In genomic region chr6:17707371-17707651, GRCh38 we compare ENCODE assay signal across 8 cellular contexts. TPM values are rescaled to one million over a fixed set of nuclear protein-coding genes. Genes with fewer than 3 reads are reported as not detected.
DNase-seq lines count a peak whose midpoint lies in the region; ATAC-seq and TF ChIP-seq lines count a peak whose summit lies in the region.

No MANE protein-coding gene starts in this region.

- no peak overlapping the region for H3K18ac ChIP-seq in mesenchymal stem cell (ENCODE audit: low read depth in 1 of 2, low read length in 2 of 2)

- peak overlapping the region in 1 of 2 experiments; percentile 54 for H3K4ac ChIP-seq in mesenchymal stem cell (ENCODE audit: low read depth in 1 of 2, low read length in 2 of 2)

- peaks cover 49% of the 10 kb centered on the region for H3K4me1 ChIP-seq in left ventricle myocardium inferior
- H3K4me1 ChIP-seq in ascending aorta = peaks cover 5 to 18% of the 10 kb centered on the region in 2 donors
- H3K4me1 ChIP-seq in mesenchymal stem cell (ENCODE audit: control insufficient read depth, insufficient read depth, low read depth, low read length) = peaks cover 6% of the 10 kb centered on the region
- peaks cover 35% of the 10 kb centered on the region for H3K4me1 ChIP-seq in vagina

- no peak overlapping the region for H4K91ac ChIP-seq in mesenchymal stem cell (ENCODE audit: low read length)

- TF ChIP-seq POLR2A in vagina (IDR thresholded peaks at IDR 0.05) = no peak

- no peak overlapping the region for H2AFZ ChIP-seq in mesenchymal stem cell (ENCODE audit: low read depth, low read length)

- no peak overlapping the region for H2BK12ac ChIP-seq in mesenchymal stem cell (ENCODE audit: low read length in 2 of 2)

- peak overlapping the region; percentile 96 for H3K9ac ChIP-seq in mesenchymal stem cell (ENCODE audit: low read length)

- peaks cover 6% of the 10 kb centered on the region for H3K79me1 ChIP-seq in mesenchymal stem cell (replicated peaks; ENCODE audit: low read length, poor library complexity, severe bottlenecking)

- ATAC-seq in left cardiac atrium = no peak
- ATAC-seq in activated CD4-positive, CD25-positive, alpha-beta regulatory T cell treated with anti-CD3 and anti-CD28 coated beads, Interleukin-2, amount 50 U/mL, for 24 hours = no peak
- ATAC-seq in sciatic nerve = no peak

- TF ChIP-seq CTCF in left ventricle myocardium inferior (IDR thresholded peaks at IDR 0.05; ENCODE audit: borderline replicate concordance) = no peak
- TF ChIP-seq CTCF in ascending aorta (IDR thresholded peaks at IDR 0.05) = no peak
- TF ChIP-seq CTCF in vagina (IDR thresholded peaks at IDR 0.05) = no peak

- no peak overlapping the region for H2BK5ac ChIP-seq in mesenchymal stem cell (ENCODE audit: low read depth, low read length, poor library complexity, severe bottlenecking)

- H2AK5ac ChIP-seq in mesenchymal stem cell (ENCODE audit: low read length, severe bottlenecking) = no peak overlapping the region

- H3K4me3 ChIP-seq in left ventricle myocardium inferior (peak overlapping the region; percentile 91), ascending aorta (peak overlapping the region; percentile 79 to 100), mesenchymal stem cell (ENCODE audit: insufficient read depth in 1 of 2, low read depth in 1 of 2, low read length in 2 of 2) (peak overlapping the region in 1 of 2 experiments; percentile 92), vagina (peak overlapping the region; percentile 73 to 88)

- no peak overlapping the region for H3K14ac ChIP-seq in mesenchymal stem cell (ENCODE audit: low read length in 2 of 2)

- H4K8ac ChIP-seq in mesenchymal stem cell (ENCODE audit: low read length) = no peak overlapping the region

- intact Hi-C loops in left ventricle myocardium inferior (cut with micrococcal nuclease) (no loop called here), left cardiac atrium (cut with DNase I) (loop anchor here in 1 of 2 donors (5.0 kb wide), 1 partner anchor 105 kb away; the partner anchor contains the start of gene FAM8A1), ascending aorta (cut with DNase I) (loop anchor here (5.0 to 10.0 kb wide), 3 partner anchors 70 to 313 kb away; partner anchors contain the start of genes CAP2 and KIF13A), vagina (cut with DNase I) (loop anchor here (5.0 kb wide), 1 partner anchor 105 kb away; the partner anchor contains the start of gene FAM8A1), sciatic nerve (cut with DNase I) (no loop called here)

- H3K27ac ChIP-seq in left ventricle myocardium inferior (replicated peaks) (peak overlapping the region; percentile 99), ascending aorta (peak overlapping the region; percentile 99 to 100), mesenchymal stem cell (ENCODE audit: low read length, poor library complexity, severe bottlenecking) (peak overlapping the region; percentile 83), vagina (peak overlapping the region; percentile 95)

- DNase-seq in left ventricle myocardium inferior (no peak), left cardiac atrium (no peak), ascending aorta (ENCODE audit: low spot score in 2 of 2) (no peak), mesenchymal stem cell (no peak), vagina (ENCODE audit: extremely low spot score in 2 of 2) (no peak), sciatic nerve (ENCODE audit: low spot score) (no peak), COR-L47 (lab: John Stamatoyannopoulos, UW) (no peak)

- H2BK15ac ChIP-seq in mesenchymal stem cell (ENCODE audit: low read depth, poor library complexity, severe bottlenecking) = no peak overlapping the region

- no peak overlapping the region for H2BK120ac ChIP-seq in mesenchymal stem cell (ENCODE audit: low read depth, low read length)

- no peaks in the 10 kb centered on the region for H3K36me3 ChIP-seq in left ventricle myocardium inferior
- no peaks in the 10 kb centered on the region for H3K36me3 ChIP-seq in ascending aorta
- H3K36me3 ChIP-seq in mesenchymal stem cell (ENCODE audit: control insufficient read depth in 1 of 2, insufficient read depth in 2 of 2, low read depth in 1 of 2, low read length in 2 of 2) = no peaks in the 10 kb centered on the region
- H3K36me3 ChIP-seq in vagina = no peaks in the 10 kb centered on the region

- H3K23ac ChIP-seq in mesenchymal stem cell (ENCODE audit: low read length in 2 of 2) = no peak overlapping the region

- 21% methylated on average over 2 of the region's 5 CpGs for WGBS in mesenchymal stem cell

- H3K9me3 ChIP-seq in left ventricle myocardium inferior (replicated peaks) (no peaks in the 10 kb centered on the region), ascending aorta (no peaks in the 10 kb centered on the region), mesenchymal stem cell (ENCODE audit: control insufficient read depth, low read length) (no peaks in the 10 kb centered on the region), vagina (no peaks in the 10 kb centered on the region)

- peak overlapping the region; percentile 30 for H3K4me2 ChIP-seq in mesenchymal stem cell (ENCODE audit: low read length, poor library complexity, severe bottlenecking)

- H3K27me3 ChIP-seq in left ventricle myocardium inferior (ENCODE audit: low read depth) = no peaks in the 10 kb centered on the region
- H3K27me3 ChIP-seq in ascending aorta = no peaks in the 10 kb centered on the region
- no peaks in the 10 kb centered on the region for H3K27me3 ChIP-seq in mesenchymal stem cell (ENCODE audit: control insufficient read depth in 1 of 2, insufficient read depth in 1 of 2, low read length in 2 of 2)
- H3K27me3 ChIP-seq in vagina = no peaks in the 10 kb centered on the region

RNA-seq across cellular contexts. Expression of gene NUP153, which starts 0.6 kb away (rescaled TPM):
- total RNA-seq in left ventricle myocardium inferior (24.1 TPM), left cardiac atrium (10 to 100 TPM; 22.0 to 28.1 TPM), ascending aorta (11.8 TPM), vagina (44.0 TPM), sciatic nerve (41.0 TPM)
- polyA plus RNA-seq in mesenchymal stem cell (2013, experiment 1 of 2) = 18.9 TPM
- polyA plus RNA-seq in mesenchymal stem cell (2013, experiment 2 of 2) = 18.9 TPM

Comparison
In these comparisons a context has a peak if more than half of its experiments do, and no peak if none do; other contexts are left out.
1. intact Hi-C loops: an anchor here in ascending aorta (5.0 to 10.0 kb wide) and vagina (5.0 kb wide); none called in left ventricle myocardium inferior and sciatic nerve.